In the genomic region with DNA sequence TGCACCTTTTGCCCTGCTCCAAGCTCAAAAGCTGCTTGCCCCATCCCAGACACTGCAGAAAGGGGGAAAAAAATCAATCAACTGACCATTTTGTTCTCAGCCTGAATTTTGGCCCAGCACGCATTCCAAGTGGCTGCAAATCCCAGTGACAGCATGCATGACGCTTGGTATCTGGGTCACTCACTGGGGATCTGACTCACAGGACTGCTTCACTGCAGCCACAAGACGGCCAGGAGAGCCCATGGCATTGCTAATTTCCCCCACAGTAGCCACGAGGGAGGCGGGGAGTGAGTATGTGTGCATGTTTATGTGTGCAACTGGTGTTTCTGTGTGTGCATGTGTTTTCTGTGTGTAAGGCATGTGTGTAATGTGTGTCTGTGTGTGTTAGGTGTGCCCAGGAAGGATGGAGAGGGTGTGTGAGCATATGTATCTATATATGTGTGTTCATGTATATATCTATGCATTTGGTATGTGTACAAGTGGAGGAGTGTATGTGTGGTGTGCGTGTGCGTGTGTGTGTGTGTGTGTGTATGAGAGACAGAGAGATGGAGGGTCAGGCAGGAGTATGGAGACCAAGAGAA, we compare ENCODE assay signal across 1 cellular context.
TF ChIP-seq lines count a peak whose summit lies in the region.

No MANE protein-coding gene starts in this region.

TF ChIP-seq in H1, 55 proteins besides CTCF, POLR2A, EP300 and RAD21:
- no peak for TF ChIP-seq EGR1 (IDR thresholded peaks at IDR 0.05; ENCODE audit: borderline replicate concordance, low read depth, low read length)
- no peak for TF ChIP-seq SUZ12 (IDR thresholded peaks at IDR 0.05; ENCODE audit: low read length)
- no peak for TF ChIP-seq HDAC2 (IDR thresholded peaks at IDR 0.05; ENCODE audit: borderline replicate concordance in 1 of 2, low read depth in 2 of 2, low read length in 2 of 2)
- TF ChIP-seq TAF7 (optimal IDR thresholded peaks at IDR 0.05; ENCODE audit: borderline replicate concordance, low read depth, low read length), result no peak
- TF ChIP-seq ASH2L (IDR thresholded peaks at IDR 0.05; ENCODE audit: low read length), result no peak
TF ChIP-seq in H1: peak in this region for 0.
